Comparison of ENCODE assay signal across 15 cellular contexts in the genomic region with DNA sequence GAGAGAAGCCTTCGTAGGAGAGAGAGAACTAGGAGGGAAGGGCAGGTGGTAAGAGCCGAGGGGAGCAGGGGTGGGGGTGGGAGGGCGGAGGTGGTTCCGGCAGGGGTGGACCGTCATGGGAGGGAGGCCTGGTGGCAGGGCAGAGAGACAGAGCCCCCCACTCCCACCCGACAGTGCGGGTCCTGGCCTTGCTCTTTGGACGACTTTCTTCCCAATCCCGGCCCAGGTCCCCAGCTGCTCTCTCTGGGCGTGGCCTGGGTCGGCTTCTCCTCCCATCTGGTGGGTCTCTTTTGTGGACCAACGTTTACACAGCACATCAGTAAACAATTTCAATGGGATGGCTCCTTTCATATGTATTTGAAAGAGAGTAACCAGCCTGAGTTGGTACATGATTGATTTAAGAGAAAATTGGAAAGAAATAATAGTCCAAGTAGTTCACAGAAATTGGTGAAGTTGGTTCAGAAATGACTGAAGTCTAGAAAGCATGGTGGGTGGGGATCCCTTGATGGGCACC. TPM values are rescaled to one million over a fixed set of nuclear protein-coding genes. Genes with fewer than 3 reads are reported as not detected.
A peak's percentile ranks its signal among the peaks of the same experiment; 100 is the strongest.
DNase-seq lines count a peak whose midpoint lies in the region; ATAC-seq and TF ChIP-seq lines count a peak whose summit lies in the region.
"Had no signal": no experiment of that assay in that cellular context is flagged by ENCODE, and none has a peak within 500 bp of the region (broad histone marks: within the 10 kb centered on the region; RNA-seq: fewer than 3 reads in every experiment).

No MANE protein-coding gene starts in this region.

- no peaks in the 10 kb centered on the region for H4K20me1 ChIP-seq in GM23248 (ENCODE audit: insufficient read depth)

- H3K27me3 ChIP-seq in GM23248 (replicated peaks; ENCODE audit: insufficient read depth): no peaks in the 10 kb centered on the region

- H3K79me2 ChIP-seq in GM23248 (ENCODE audit: insufficient read depth): peaks cover 22% of the 10 kb centered on the region

- TF ChIP-seq CTCF in endothelial cell (IDR thresholded peaks at IDR 0.05; ENCODE audit: unreplicated experiment): no peak

- peak overlapping the region; percentile 85 for H3K4me3 Mint-ChIP-seq in endothelial cell (ENCODE audit: unreplicated experiment)
- H3K4me3 Mint-ChIP-seq in stimulated activated naive B cell treated with anti-CD40 and anti-IgM and Interleukin-4, amounts not matched to agents 10 μg/mL and 1 μg/mL and 100 μg/mL, for 72 hours: no peak overlapping the region
- H3K4me3 Mint-ChIP-seq: naive thymus-derived CD4-positive, alpha-beta T cell had no signal

- H3K9me3 ChIP-seq in GM23248 (ENCODE audit: low read depth): no peaks in the 10 kb centered on the region

- H3K27ac Mint-ChIP-seq in endothelial cell (ENCODE audit: unreplicated experiment): peak overlapping the region; percentile 76
- peak overlapping the region; percentile 32 for H3K27ac Mint-ChIP-seq in stimulated activated naive B cell treated with anti-CD40 and anti-IgM and Interleukin-4, amounts not matched to agents 10 μg/mL and 1 μg/mL and 100 μg/mL, for 72 hours

- H3K4me1 Mint-ChIP-seq in endothelial cell (ENCODE audit: unreplicated experiment): peaks cover 2% of the 10 kb centered on the region
- peaks cover 17 to 31% of the 10 kb centered on the region in 2 donors for H3K4me1 Mint-ChIP-seq in stimulated activated naive B cell treated with anti-CD40 and anti-IgM and Interleukin-4, amounts not matched to agents 10 μg/mL and 1 μg/mL and 100 μg/mL, for 72 hours

- no peaks in the 10 kb centered on the region for H3K9me3 Mint-ChIP-seq in endothelial cell (ENCODE audit: unreplicated experiment)
- H3K9me3 Mint-ChIP-seq in stimulated activated naive B cell treated with anti-CD40 and anti-IgM and Interleukin-4, amounts not matched to agents 10 μg/mL and 1 μg/mL and 100 μg/mL, for 72 hours: no peaks in the 10 kb centered on the region
- H3K9me3 Mint-ChIP-seq: naive thymus-derived CD4-positive, alpha-beta T cell had no signal

- in situ Hi-C loops in GM23248 (cut with MboI): no loop called here

- no peaks in the 10 kb centered on the region for H3K9me2 ChIP-seq in GM23248 (ENCODE audit: insufficient read depth)

- H3K27ac ChIP-seq in GM23248: peak overlapping the region; percentile 54; the same call in 1 of the 2 replicates

- H3K36me3 ChIP-seq in GM23248 (ENCODE audit: low read depth): peaks cover 61% of the 10 kb centered on the region

- DNase-seq in GM23248 (no peak), NCI-H2029 treated with DMSO at 0.1 percent for 48 hours (lab: John Stamatoyannopoulos, UW) (peak; percentile 40), endothelial cell (ENCODE audit: low spot score) (no peak), AML-193 (lab: John Stamatoyannopoulos, UW) (no peak), NCI-H82 treated with DMSO at 0.1 percent for 48 hours (lab: John Stamatoyannopoulos, UW; ENCODE audit: unreplicated experiment) (no peak), NCI-H1105 treated with DMSO at 0.1 percent for 48 hours (lab: John Stamatoyannopoulos, UW) (no peak)
- DNase-seq in stimulated activated naive B cell treated with anti-CD40 and anti-IgM and Interleukin-4, amounts not matched to agents 10 μg/mL and 1 μg/mL and 100 μg/mL, for 72 hours: no peak
- DNase-seq: activated CD4-positive, alpha-beta T cell treated with anti-CD3 and anti-CD28 coated beads for 48 hours; naive thymus-derived CD4-positive, alpha-beta T cell; NCI-H1436; NK-92 treated with Interleukin-12 subunit alpha and Interleukin-12 subunit beta, amount 100 ng/mL, for 24 hours; T-helper 9 cell had no signal

- H3F3A ChIP-seq in GM23248 (ENCODE audit: insufficient read depth): peaks cover 35% of the 10 kb centered on the region; the same call in 1 of the 2 replicates

- 62 to 72% methylated on average over 9 to 12 of the region's 12 CpGs for WGBS in GM23248 (ENCODE audit: low coverage in 1 of 2, low lambda C conversion rate in 2 of 2, missing lambda C conversion rate in 2 of 2), 2 experiments

- peaks cover 57% of the 10 kb centered on the region for H3K36me3 Mint-ChIP-seq in endothelial cell (ENCODE audit: low read depth, unreplicated experiment)
- no peaks in the 10 kb centered on the region for H3K36me3 Mint-ChIP-seq in stimulated activated naive B cell treated with anti-CD40 and anti-IgM and Interleukin-4, amounts not matched to agents 10 μg/mL and 1 μg/mL and 100 μg/mL, for 72 hours

- H2AFZ ChIP-seq in GM23248: no peak overlapping the region

- H3K9ac ChIP-seq in GM23248: no peak overlapping the region

- no peak overlapping the region for H3K4me3 ChIP-seq in GM23248
- H3K4me3 ChIP-seq: GM12878 had no signal

- H3K4me2 ChIP-seq in GM23248 (ENCODE audit: unreplicated experiment): no peak overlapping the region

- peaks cover 17% of the 10 kb centered on the region for H3K27me3 Mint-ChIP-seq in endothelial cell (ENCODE audit: unreplicated experiment)
- peaks cover 0 to 6% of the 10 kb centered on the region in 2 donors for H3K27me3 Mint-ChIP-seq in stimulated activated naive B cell treated with anti-CD40 and anti-IgM and Interleukin-4, amounts not matched to agents 10 μg/mL and 1 μg/mL and 100 μg/mL, for 72 hours
- H3K27me3 Mint-ChIP-seq: naive thymus-derived CD4-positive, alpha-beta T cell had no signal

- no peak for ATAC-seq in stimulated activated naive B cell treated with anti-CD40 and anti-IgM and Interleukin-4, amounts not matched to agents 10 μg/mL and 1 μg/mL and 100 μg/mL, for 72 hours (replicated peaks)
- ATAC-seq: GM12878; naive thymus-derived CD4-positive, alpha-beta T cell had no signal

- H3K4me1 ChIP-seq in GM23248 (ENCODE audit: insufficient read depth): peaks cover 11% of the 10 kb centered on the region

RNA-seq across cellular contexts. Expression of a gene that starts 56.9 kb away (rescaled TPM):
- not detected in 2 replicates for total RNA-seq in GM23248 (2014; rRNA removed; shearing (Covaris generic))
- 8.5 and 13.2 TPM in 2 replicates for polyA plus RNA-seq in GM23248 (2016; fragmentation: Nextera tagmentation; extraction: Ambion mirVana)
- 1.3 TPM for total RNA-seq in endothelial cell (ENCODE audit: unreplicated experiment)
- total RNA-seq: LHCN-M2, temporal lobe had no signal
- polyA plus RNA-seq: naive thymus-derived CD4-positive, alpha-beta T cell had no signal
